10 cellular contexts compared by ENCODE assay signal in genomic region chr13:33392794-33393371, GRCh38.
"Had no signal": no experiment of that assay in that cellular context is flagged by ENCODE, and none has a peak within 500 bp of the region (broad histone marks: within the 10 kb centered on the region; RNA-seq: fewer than 3 reads in every experiment).

No MANE protein-coding gene starts in this region.

- H3K4me3 Mint-ChIP-seq: activated CD8-positive, alpha-beta memory T cell treated with anti-CD3 and anti-CD28 coated beads, Interleukin-2, amount 10 ng/mL, durations not matched to agents 7 days and 5 days; activated naive CD4-positive, alpha-beta T cell treated with anti-CD3 and anti-CD28 coated beads, Interleukin-2, amount 10 ng/mL, durations not matched to agents 7 days and 5 days; activated T-cell treated with anti-CD3 and anti-CD28 coated beads, Interleukin-2, amount 50 U/mL, for 24 hours had no signal

- H3K9me3 Mint-ChIP-seq: activated naive CD4-positive, alpha-beta T cell treated with anti-CD3 and anti-CD28 coated beads, Interleukin-2, amount 10 ng/mL, durations not matched to agents 7 days and 5 days; activated T-cell treated with anti-CD3 and anti-CD28 coated beads, Interleukin-2, amount 50 U/mL, for 24 hours had no signal

- H3K36me3 ChIP-seq: uterus, WERI-Rb-1 had no signal

- H3K36me3 Mint-ChIP-seq: activated CD8-positive, alpha-beta memory T cell treated with anti-CD3 and anti-CD28 coated beads, Interleukin-2, amount 10 ng/mL, durations not matched to agents 7 days and 5 days; activated naive CD4-positive, alpha-beta T cell treated with anti-CD3 and anti-CD28 coated beads, Interleukin-2, amount 10 ng/mL, durations not matched to agents 7 days and 5 days had no signal

- ATAC-seq: activated CD8-positive, alpha-beta memory T cell treated with anti-CD3 and anti-CD28 coated beads, Interleukin-2, amount 10 ng/mL, durations not matched to agents 7 days and 5 days; sciatic nerve had no signal

- H3K27me3 ChIP-seq: uterus had no signal

- H3K4me1 Mint-ChIP-seq: activated CD8-positive, alpha-beta memory T cell treated with anti-CD3 and anti-CD28 coated beads, Interleukin-2, amount 10 ng/mL, durations not matched to agents 7 days and 5 days; activated naive CD4-positive, alpha-beta T cell treated with anti-CD3 and anti-CD28 coated beads, Interleukin-2, amount 10 ng/mL, durations not matched to agents 7 days and 5 days had no signal

- H3K27ac Mint-ChIP-seq: activated CD8-positive, alpha-beta memory T cell treated with anti-CD3 and anti-CD28 coated beads, Interleukin-2, amount 10 ng/mL, durations not matched to agents 7 days and 5 days; activated naive CD4-positive, alpha-beta T cell treated with anti-CD3 and anti-CD28 coated beads, Interleukin-2, amount 10 ng/mL, durations not matched to agents 7 days and 5 days; activated T-cell treated with anti-CD3 and anti-CD28 coated beads, Interleukin-2, amount 50 U/mL, for 24 hours had no signal

- H3K27ac ChIP-seq: uterus, WERI-Rb-1 had no signal

- H3K9me3 ChIP-seq: uterus had no signal

- H3K4me3 ChIP-seq: uterus had no signal

- H3K27me3 Mint-ChIP-seq: activated naive CD4-positive, alpha-beta T cell treated with anti-CD3 and anti-CD28 coated beads, Interleukin-2, amount 10 ng/mL, durations not matched to agents 7 days and 5 days had no signal

- H3K4me1 ChIP-seq: uterus had no signal

- DNase-seq: activated CD4-positive, alpha-beta T cell treated with anti-CD3 and anti-CD28 coated beads, Interleukin-2, amount 50 U/mL, for 48 hours; activated CD8-positive, alpha-beta memory T cell treated with anti-CD3 and anti-CD28 coated beads, Interleukin-2, amount 10 ng/mL, durations not matched to agents 7 days and 5 days; activated naive CD4-positive, alpha-beta T cell treated with anti-CD3 and anti-CD28 coated beads, Interleukin-2, amount 10 ng/mL, durations not matched to agents 7 days and 5 days; activated T-cell treated with anti-CD3 and anti-CD28 coated beads, Interleukin-2, amount 50 U/mL, for 24 hours; hippocampal formation; kidney; stimulated activated CD4-positive, alpha-beta T cell treated with anti-CD3 and anti-CD28 coated beads, Interleukin-2, amount 100 ng/mL, for 24 hours; uterus; WERI-Rb-1 had no signal
